8 cellular contexts compared by ENCODE assay signal in genomic region chr4:157978680-157979361, GRCh38.
DNase-seq lines count a peak whose midpoint lies in the region; ATAC-seq, FAIRE-seq and TF ChIP-seq lines count a peak whose summit lies in the region.

No MANE protein-coding gene starts in this region.

- peak overlapping the region; percentile 7 for H3K4me3 Mint-ChIP-seq in astrocyte (ENCODE audit: unreplicated experiment)

- H3K9ac ChIP-seq in OCI-LY1 (ENCODE audit: low read length) (no peak overlapping the region), astrocyte (ENCODE audit: low read length) (peak overlapping the region; percentile 64)

- no peaks in the 10 kb centered on the region for H3F3A ChIP-seq in OCI-LY1 (ENCODE audit: insufficient read depth, low read length)

- H3K27ac ChIP-seq in OCI-LY1 (ENCODE audit: low read depth, low read length, poor library complexity, severe bottlenecking) (no peak overlapping the region), astrocyte (ENCODE audit: low read depth, low read length) (no peak overlapping the region)

- H3K9me3 ChIP-seq in OCI-LY1 (ENCODE audit: low read length) (no peaks in the 10 kb centered on the region), astrocyte (ENCODE audit: insufficient read depth, low read depth, low read length) (no peaks in the 10 kb centered on the region)

- H3K9me2 ChIP-seq in OCI-LY1 (ENCODE audit: low read depth, low read length): no peaks in the 10 kb centered on the region

- H4K20me1 ChIP-seq in OCI-LY1 (ENCODE audit: insufficient read depth, low read length) (no peaks in the 10 kb centered on the region), astrocyte (ENCODE audit: insufficient read depth, low read length) (no peaks in the 10 kb centered on the region)

- peaks cover 8% of the 10 kb centered on the region for H3K4me1 Mint-ChIP-seq in astrocyte (ENCODE audit: low read depth, unreplicated experiment)

- peak; percentile 90 for FAIRE-seq in G401.6 (lab: Jason Lieb, UNC)
- FAIRE-seq in astrocyte (lab: Jason Lieb, UNC): no peak

- peak; percentile 32 for DNase-seq in HuH-7 (ENCODE audit: low spot score)
- peak; percentile 46 for DNase-seq in astrocyte (ENCODE audit: low read depth)
- DNase-seq in hepatic stellate cell (ENCODE audit: low spot score): peak; percentile 32
- peak; percentile 21 for DNase-seq in retinal pigment epithelial cell (ENCODE audit: low read depth)

- H3K4me3 ChIP-seq in OCI-LY1 (ENCODE audit: low read depth, low read length, poor library complexity, severe bottlenecking): no peak overlapping the region
- H3K4me3 ChIP-seq in astrocyte (ENCODE audit: insufficient read depth, low read depth, low read length): peak overlapping the region; percentile 49
- H3K4me3 ChIP-seq in retinal pigment epithelial cell (ENCODE audit: low read length): no peak overlapping the region

- peak; percentile 85 for ATAC-seq in GM21528 (IDR thresholded peaks at IDR 0.05; ENCODE audit: low FRiP score, unreplicated experiment)
- no peak for ATAC-seq in HG03025 (IDR thresholded peaks at IDR 0.05; ENCODE audit: low FRiP score, unreplicated experiment)

- H3K27me3 ChIP-seq in OCI-LY1 (ENCODE audit: insufficient read depth, low read length) (no peaks in the 10 kb centered on the region), astrocyte (ENCODE audit: insufficient read depth, low read length) (no peaks in the 10 kb centered on the region)

- no peaks in the 10 kb centered on the region for H3K36me3 Mint-ChIP-seq in astrocyte (ENCODE audit: low read depth, unreplicated experiment)

- H3K36me3 ChIP-seq in OCI-LY1 (ENCODE audit: insufficient read depth, low read length) (no peaks in the 10 kb centered on the region), astrocyte (ENCODE audit: insufficient read depth, low read length) (no peaks in the 10 kb centered on the region)

- peak overlapping the region; percentile 43 for H3K27ac Mint-ChIP-seq in astrocyte (ENCODE audit: unreplicated experiment)

- H3K27me3 Mint-ChIP-seq in astrocyte (ENCODE audit: low read depth, unreplicated experiment): no peaks in the 10 kb centered on the region

- H2AFZ ChIP-seq in OCI-LY1 (ENCODE audit: low read length) (no peak overlapping the region), astrocyte (ENCODE audit: low read depth, low read length) (peak overlapping the region; percentile 74)

- H3K4me2 ChIP-seq in OCI-LY1 (ENCODE audit: low read length) (no peak overlapping the region), astrocyte (ENCODE audit: low read length) (peak overlapping the region; percentile 84)

- H3K9me3 Mint-ChIP-seq in astrocyte (ENCODE audit: unreplicated experiment): no peaks in the 10 kb centered on the region

- H3K4me1 ChIP-seq in OCI-LY1 (ENCODE audit: insufficient read depth, low read length, severe bottlenecking) (no peaks in the 10 kb centered on the region), astrocyte (ENCODE audit: insufficient read depth, low read length) (no peaks in the 10 kb centered on the region)

- TF ChIP-seq CTCF in OCI-LY1 (IDR thresholded peaks at IDR 0.05; ENCODE audit: low read length) (peak; percentile 79), astrocyte (IDR thresholded peaks at IDR 0.05; ENCODE audit: insufficient read depth, low read depth, low read length) (peak; percentile 85), retinal pigment epithelial cell (conservative IDR thresholded peaks at IDR 0.05; ENCODE audit: low read depth, low read length) (peak; percentile 82)

- H3K79me2 ChIP-seq in OCI-LY1 (ENCODE audit: insufficient read depth, low read length) (no peaks in the 10 kb centered on the region), astrocyte (ENCODE audit: insufficient read depth, low read length) (no peaks in the 10 kb centered on the region)
